25 cellular contexts compared by ENCODE assay signal in the genomic region with DNA sequence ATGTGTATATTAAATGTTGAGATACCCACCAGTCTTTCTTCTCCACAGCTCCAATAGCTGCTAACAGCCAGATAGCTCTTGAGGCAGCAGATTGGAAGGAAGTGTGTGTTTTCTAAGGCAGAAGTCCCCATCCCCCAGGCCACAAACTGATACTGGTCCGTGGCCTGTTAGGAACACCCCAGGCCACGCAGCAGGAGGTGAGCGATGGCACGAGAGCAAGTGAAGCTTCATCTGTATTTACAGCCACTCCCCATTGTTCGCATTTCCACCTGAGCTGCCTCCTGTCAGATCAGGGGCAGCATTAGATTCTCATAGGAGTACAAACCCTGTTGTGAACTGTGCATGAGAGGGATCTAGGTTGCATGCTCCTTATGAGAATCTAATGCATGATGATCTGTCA.
"Had no signal": no experiment of that assay in that cellular context is flagged by ENCODE, and none has a peak within 500 bp of the region (broad histone marks: within the 10 kb centered on the region; RNA-seq: fewer than 3 reads in every experiment).

No MANE protein-coding gene starts in this region.

- H3K9me3 ChIP-seq: colonic mucosa, esophagus muscularis mucosa, gastroesophageal sphincter, heart left ventricle, left lung, psoas muscle, sigmoid colon, stomach, thyroid gland had no signal

- ATAC-seq: foreskin keratinocyte; gastroesophageal sphincter; heart left ventricle; left cardiac atrium; left lung; naive thymus-derived CD4-positive, alpha-beta T cell; psoas muscle; right cardiac atrium; stimulated activated effector memory CD8-positive, alpha-beta T cell treated with anti-CD3 and anti-CD28 coated beads, Interleukin-12 subunit alpha, Interleukin-12 subunit beta, amount 100 ng/mL, for 72 hours had no signal

- H3K27ac ChIP-seq: colonic mucosa, epithelial cell of prostate, esophagus muscularis mucosa, foreskin keratinocyte, gastroesophageal sphincter, heart left ventricle, hepatocyte, left lung, neural progenitor cell, psoas muscle, sigmoid colon, stomach, thyroid gland had no signal

- H3K27me3 ChIP-seq: colonic mucosa, esophagus muscularis mucosa, foreskin keratinocyte, gastroesophageal sphincter, hepatocyte, left lung, neural progenitor cell, sigmoid colon, stomach, thyroid gland had no signal

- DNase-seq: colonic mucosa; effector CD8-positive, alpha-beta T cell; endodermal cell; foreskin keratinocyte; heart left ventricle; left cardiac atrium; left lung; mesenchymal stem cell; midbrain; naive thymus-derived CD4-positive, alpha-beta T cell; nucleus accumbens; psoas muscle; right cardiac atrium; sigmoid colon; stimulated activated CD4-positive, alpha-beta T cell treated with anti-CD3 and anti-CD28 coated beads, Interleukin-2, amount 100 ng/mL, for 24 hours; stimulated activated CD4-positive, alpha-beta T cell treated with anti-CD3 and anti-CD28 coated beads, Interleukin-4, amount 100 ng/mL, for 24 hours; stimulated activated naive CD4-positive, alpha-beta T cell treated with Interleukin-2 at 50 U/mL for 16 hours; stomach; thyroid gland had no signal

- H3K4me3 ChIP-seq: colonic mucosa, esophagus muscularis mucosa, gastroesophageal sphincter, heart left ventricle, hepatocyte, left lung, neural progenitor cell, psoas muscle, sigmoid colon, stomach, thyroid gland had no signal

- H3K4me1 ChIP-seq: colonic mucosa, esophagus muscularis mucosa, foreskin keratinocyte, gastroesophageal sphincter, heart left ventricle, left lung, neural progenitor cell, psoas muscle, sigmoid colon, stomach, thyroid gland had no signal

- H3K36me3 ChIP-seq: colonic mucosa, esophagus muscularis mucosa, gastroesophageal sphincter, heart left ventricle, left lung, neural progenitor cell, sigmoid colon, stomach, thyroid gland had no signal
